Comparison of ENCODE assay signal across 2 cellular contexts in the genomic region with DNA sequence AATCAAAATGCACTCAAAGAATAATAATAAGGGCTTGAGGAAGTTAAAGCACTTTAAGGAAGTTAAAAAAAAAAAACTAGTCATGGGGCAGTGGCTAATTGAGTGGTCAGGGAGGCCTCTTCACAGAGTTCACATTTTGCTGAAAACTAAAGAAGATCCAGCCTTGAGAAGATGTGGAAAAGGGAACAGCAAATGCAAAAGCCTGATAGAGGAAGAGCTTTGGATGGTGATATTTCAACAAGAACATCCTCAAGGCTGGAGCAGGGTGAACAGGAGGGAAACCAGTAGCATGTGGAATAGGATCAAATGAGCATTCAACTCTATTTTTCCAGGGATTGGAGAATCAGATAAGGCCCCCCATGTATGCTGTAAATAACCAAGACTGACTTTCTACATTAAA.
DNase-seq lines count a peak whose midpoint lies in the region; ATAC-seq and TF ChIP-seq lines count a peak whose summit lies in the region.
"Not testable (repeated sequence)": the region's sequence is repeated elsewhere in the genome, so short reads cannot be mapped to it uniquely, and the experiment has no call there.

No MANE protein-coding gene starts in this region.

- not testable (repeated sequence) for H3K27me3 ChIP-seq in left lung, upper lobe of right lung

- TF ChIP-seq CTCF in left lung (IDR thresholded peaks at IDR 0.05); upper lobe of right lung (IDR thresholded peaks at IDR 0.05): not testable (repeated sequence)

- DNase-seq in left lung, upper lobe of right lung: not testable (repeated sequence)

- not testable (repeated sequence) for H3K9me3 ChIP-seq in left lung, upper lobe of right lung

- H3K36me3 ChIP-seq in left lung, upper lobe of right lung: not testable (repeated sequence)

- H3K4me1 ChIP-seq in left lung, upper lobe of right lung: not testable (repeated sequence)

- H3K27ac ChIP-seq in left lung, upper lobe of right lung: not testable (repeated sequence)

- intact Hi-C loops in left lung (cut with DNase I); upper lobe of right lung (cut with DNase I): not testable (repeated sequence)

- H3K4me3 ChIP-seq in left lung, upper lobe of right lung: not testable (repeated sequence)

- peak; percentile 34 for ATAC-seq in left lung
- ATAC-seq in upper lobe of right lung = peak; percentile 41
